ENCODE assay signal across 29 cellular contexts in genomic region chr2:236516708-236517107, GRCh38.
"Had no signal": no experiment of that assay in that cellular context is flagged by ENCODE, and none has a peak within 500 bp of the region (broad histone marks: within the 10 kb centered on the region; RNA-seq: fewer than 3 reads in every experiment).

No MANE protein-coding gene starts in this region.

- H3K27ac ChIP-seq: ascending aorta, WERI-Rb-1 had no signal

- ATAC-seq: activated CD4-positive, alpha-beta T cell treated with anti-CD3 and anti-CD28 coated beads for 36 hours; activated CD4-positive, CD25-positive, alpha-beta regulatory T cell treated with anti-CD3 and anti-CD28 coated beads, Interleukin-2, amount 50 U/mL, for 24 hours; activated CD8-positive, alpha-beta memory T cell treated with anti-CD3 and anti-CD28 coated beads, Interleukin-2, amount 10 ng/mL, durations not matched to agents 7 days and 5 days; activated CD8-positive, alpha-beta T cell treated with anti-CD3 and anti-CD28 coated beads, Interleukin-2, amount 10 ng/mL, durations not matched to agents 7 days and 5 days; activated naive CD8-positive, alpha-beta T cell treated with anti-CD3 and anti-CD28 coated beads, Interleukin-2, amount 50 U/mL, for 24 hours; WTC11 had no signal

- H3K4me1 ChIP-seq: ascending aorta had no signal

- DNase-seq: activated CD4-positive, alpha-beta memory T cell treated with anti-CD3 and anti-CD28 coated beads, Interleukin-2, amount 10 ng/mL, durations not matched to agents 7 days and 5 days; activated CD4-positive, alpha-beta T cell treated with anti-CD3 and anti-CD28 coated beads for 1 hour; activated CD4-positive, alpha-beta T cell treated with anti-CD3 and anti-CD28 coated beads for 36 hours; activated CD4-positive, alpha-beta T cell treated with anti-CD3 and anti-CD28 coated beads for 48 hours; activated CD4-positive, alpha-beta T cell treated with anti-CD3 and anti-CD28 coated beads, Interleukin-2, amount 10 ng/mL, durations not matched to agents 7 days and 5 days; activated CD4-positive, alpha-beta T cell treated with anti-CD3 and anti-CD28 coated beads, Interleukin-2, amount 50 U/mL, for 48 hours; activated CD4-positive, CD25-positive, alpha-beta regulatory T cell; activated CD8-positive, alpha-beta memory T cell treated with anti-CD3 and anti-CD28 coated beads for 24 hours; activated CD8-positive, alpha-beta memory T cell treated with anti-CD3 and anti-CD28 coated beads, Interleukin-2, amount 10 ng/mL, durations not matched to agents 7 days and 5 days; activated CD8-positive, alpha-beta memory T cell treated with anti-CD3 and anti-CD28 coated beads, Interleukin-2, amount 50 U/mL, for 48 hours; activated CD8-positive, alpha-beta T cell treated with anti-CD3 and anti-CD28 coated beads, Interleukin-2, amount 10 ng/mL, durations not matched to agents 7 days and 5 days; activated effector memory CD4-positive, alpha-beta T cell treated with Interleukin-2 at 50 U/mL for 16 hours; activated gamma-delta T cell; activated naive CD4-positive, alpha-beta T cell treated with anti-CD3 and anti-CD28 coated beads, Interleukin-2, amount 10 ng/mL, durations not matched to agents 7 days and 5 days; activated naive CD4-positive, alpha-beta T cell treated with Interleukin-2 at 50 U/mL for 16 hours; activated naive CD8-positive, alpha-beta T cell treated with anti-CD3 and anti-CD28 coated beads, Interleukin-2, amount 10 ng/mL, durations not matched to agents 7 days and 5 days; activated naive CD8-positive, alpha-beta T cell treated with anti-CD3 and anti-CD28 coated beads, Interleukin-2, amount 50 U/mL, for 24 hours; activated T-cell treated with anti-CD3 and anti-CD28 coated beads, Interleukin-2, amount 50 U/mL, for 24 hours; activated T-cell treated with anti-CD3 and anti-CD28 coated beads, Interleukin-2, amount 50 U/mL, for 48 hours; amygdala; anterior cingulate cortex; central memory CD4-positive, alpha-beta T cell; T-helper 2 cell; T-helper 9 cell; WERI-Rb-1 had no signal

- FAIRE-seq: colon had no signal

- H3K36me3 ChIP-seq: ascending aorta, WERI-Rb-1 had no signal

- H3K9me3 ChIP-seq: ascending aorta had no signal

- H3K4me3 ChIP-seq: ascending aorta had no signal

- H3K27me3 ChIP-seq: ascending aorta had no signal
